ENCODE assay signal across 16 cellular contexts in genomic region chr14:60757617-60758016, GRCh38. TPM values are rescaled to one million over a fixed set of nuclear protein-coding genes. Genes with fewer than 3 reads are reported as not detected.
DNase-seq lines count a peak whose midpoint lies in the region; ATAC-seq, FAIRE-seq and TF ChIP-seq lines count a peak whose summit lies in the region.
"Had no signal": no experiment of that assay in that cellular context is flagged by ENCODE, and none has a peak within 500 bp of the region (broad histone marks: within the 10 kb centered on the region; RNA-seq: fewer than 3 reads in every experiment).

No MANE protein-coding gene starts in this region.

- peaks cover 0 to 4% (median 0%) of the 10 kb centered on the region in 11 experiments; a peak in 1 of 22 replicates for H3K36me3 ChIP-seq in BLaER1 treated with 17β-estradiol and CSF1 and Interleukin-3, amounts not matched to agents 10 nM and 100 nM
- no peaks in the 10 kb centered on the region for H3K36me3 ChIP-seq in prostate gland
- H3K36me3 ChIP-seq: pancreas, suprapubic skin had no signal

- no peaks in the 10 kb centered on the region for H3K27me3 Mint-ChIP-seq in WTC11 (ENCODE audit: low read depth)
- peaks cover 5 to 10% (median 9%) of the 10 kb centered on the region in 3 donors for H3K27me3 Mint-ChIP-seq in immature natural killer cell (ENCODE audit: low read depth in 3 of 3)
- peaks cover 13% of the 10 kb centered on the region for H3K27me3 Mint-ChIP-seq in activated CD4-positive, alpha-beta T cell treated with anti-CD3 and anti-CD28 coated beads, Interleukin-2, amount 10 ng/mL, durations not matched to agents 7 days and 5 days

- peaks cover 52 to 100% (median 71%) of the 10 kb centered on the region in 11 experiments; a peak in 21 of 22 replicates for H4K20me1 ChIP-seq in BLaER1 treated with 17β-estradiol and CSF1 and Interleukin-3, amounts not matched to agents 10 nM and 100 nM

- DNase-seq in HT1080 (ENCODE audit: low read depth) (peak; percentile 19), WTC11 (ENCODE audit: low spot score) (no peak), immature natural killer cell (no peak), GM12892 (ENCODE audit: insufficient read length) (no peak), prostate gland (ENCODE audit: low spot score) (no peak)
- DNase-seq in activated CD4-positive, alpha-beta T cell treated with anti-CD3 and anti-CD28 coated beads, Interleukin-2, amount 10 ng/mL, durations not matched to agents 7 days and 5 days: no peak
- DNase-seq: activated naive CD8-positive, alpha-beta T cell treated with anti-CD3 and anti-CD28 coated beads, Interleukin-2, amount 50 U/mL, for 24 hours; erythroblast; left ventricle myocardium superior; NCI-H345; pancreas had no signal

- WGBS in prostate gland: 82% methylated on average over 1 of the region's 1 CpG

- H3K4me1 ChIP-seq in BLaER1 treated with 17β-estradiol and CSF1 and Interleukin-3, amounts not matched to agents 10 nM and 100 nM: peaks cover 38 to 54% (median 50%) of the 10 kb centered on the region in 10 experiments
- no peaks in the 10 kb centered on the region for H3K4me1 ChIP-seq in prostate gland (replicated peaks)

- H3K4me1 Mint-ChIP-seq in WTC11 (peaks cover 74% of the 10 kb centered on the region), immature natural killer cell (peaks cover 46 to 69% of the 10 kb centered on the region in 2 donors)
- H3K4me1 Mint-ChIP-seq in activated CD4-positive, alpha-beta T cell treated with anti-CD3 and anti-CD28 coated beads, Interleukin-2, amount 10 ng/mL, durations not matched to agents 7 days and 5 days: peaks cover 58% of the 10 kb centered on the region

- ATAC-seq in WTC11: no peak
- no peak for ATAC-seq in HG02870 (IDR thresholded peaks at IDR 0.05; ENCODE audit: unreplicated experiment)
- ATAC-seq: activated naive CD8-positive, alpha-beta T cell treated with anti-CD3 and anti-CD28 coated beads, Interleukin-2, amount 50 U/mL, for 24 hours; HepG2; left ventricle myocardium superior; pancreas had no signal

- peak overlapping the region; percentile 99 for H3K27ac Mint-ChIP-seq in WTC11
- peak overlapping the region in 4 of 6 donors; percentile 5 to 27 (median 9) for H3K27ac Mint-ChIP-seq in immature natural killer cell
- H3K27ac Mint-ChIP-seq in activated CD4-positive, alpha-beta T cell treated with anti-CD3 and anti-CD28 coated beads, Interleukin-2, amount 10 ng/mL, durations not matched to agents 7 days and 5 days: no peak overlapping the region
- H3K27ac Mint-ChIP-seq: activated naive CD8-positive, alpha-beta T cell treated with anti-CD3 and anti-CD28 coated beads, Interleukin-2, amount 50 U/mL, for 24 hours had no signal

- CTCF ChIA-PET in WTC11 (lab: Charles Lee): no interaction called here
- CTCF ChIA-PET in activated CD4-positive, alpha-beta T cell treated with anti-CD3 and anti-CD28 coated beads, Interleukin-2, amount 10 ng/mL, durations not matched to agents 7 days and 5 days (lab: Charles Lee): no interaction called here

- H3K4me2 ChIP-seq in BLaER1 treated with 17β-estradiol and CSF1 and Interleukin-3, amounts not matched to agents 10 nM and 100 nM: peak overlapping the region; percentile 65 to 83 (median 76)

- TF ChIP-seq POLR2A in GM12892 (IDR thresholded peaks at IDR 0.05; ENCODE audit: low read depth, low read length): no peak
- TF ChIP-seq POLR2A in prostate gland (IDR thresholded peaks at IDR 0.05): no peak

- no peak for FAIRE-seq in GM12892 (lab: Jason Lieb, UNC)
- FAIRE-seq: D721Med, HepG2, pancreas had no signal

- H3K9me3 ChIP-seq in BLaER1 treated with 17β-estradiol and CSF1 and Interleukin-3, amounts not matched to agents 10 nM and 100 nM (replicated peaks in 1 of 11): no peaks in the 10 kb centered on the region
- no peaks in the 10 kb centered on the region for H3K9me3 ChIP-seq in prostate gland
- H3K9me3 ChIP-seq: pancreas, suprapubic skin had no signal

- no peak overlapping the region for H3K4me3 Mint-ChIP-seq in WTC11
- H3K4me3 Mint-ChIP-seq in immature natural killer cell: peak overlapping the region in 1 of 5 donors; percentile 70
- no peak overlapping the region for H3K4me3 Mint-ChIP-seq in activated CD4-positive, alpha-beta T cell treated with anti-CD3 and anti-CD28 coated beads, Interleukin-2, amount 10 ng/mL, durations not matched to agents 7 days and 5 days
- H3K4me3 Mint-ChIP-seq: activated naive CD8-positive, alpha-beta T cell treated with anti-CD3 and anti-CD28 coated beads, Interleukin-2, amount 50 U/mL, for 24 hours had no signal

- H3K36me3 Mint-ChIP-seq in WTC11: no peaks in the 10 kb centered on the region
- H3K36me3 Mint-ChIP-seq in immature natural killer cell: peaks cover 0 to 6% (median 0%) of the 10 kb centered on the region in 3 donors
- H3K36me3 Mint-ChIP-seq in activated CD4-positive, alpha-beta T cell treated with anti-CD3 and anti-CD28 coated beads, Interleukin-2, amount 10 ng/mL, durations not matched to agents 7 days and 5 days (ENCODE audit: low read depth): peaks cover 16% of the 10 kb centered on the region

- H3K9me3 Mint-ChIP-seq in WTC11: no peaks in the 10 kb centered on the region
- H3K9me3 Mint-ChIP-seq in immature natural killer cell: no peaks in the 10 kb centered on the region
- peaks cover 2% of the 10 kb centered on the region for H3K9me3 Mint-ChIP-seq in activated CD4-positive, alpha-beta T cell treated with anti-CD3 and anti-CD28 coated beads, Interleukin-2, amount 10 ng/mL, durations not matched to agents 7 days and 5 days
- H3K9me3 Mint-ChIP-seq: activated naive CD8-positive, alpha-beta T cell treated with anti-CD3 and anti-CD28 coated beads, Interleukin-2, amount 50 U/mL, for 24 hours had no signal

- POLR2A ChIA-PET in WTC11 (lab: Charles Lee): no interaction called here
- POLR2A ChIA-PET in activated CD4-positive, alpha-beta T cell treated with anti-CD3 and anti-CD28 coated beads, Interleukin-2, amount 10 ng/mL, durations not matched to agents 7 days and 5 days (lab: Charles Lee): no interaction called here

- 0 out of 22 replicates have a peak overlapping the region, but pooled peaks of 1 of the 11 experiments have one; percentile 24 for H3K27ac ChIP-seq in BLaER1 treated with 17β-estradiol and CSF1 and Interleukin-3, amounts not matched to agents 10 nM and 100 nM
- no peak overlapping the region for H3K27ac ChIP-seq in prostate gland
- H3K27ac ChIP-seq: pancreas, suprapubic skin had no signal

- intact Hi-C loops in prostate gland (cut with DNase I): no loop called here

- no peak overlapping the region for H3K9ac ChIP-seq in BLaER1 treated with 17β-estradiol and CSF1 and Interleukin-3, amounts not matched to agents 10 nM and 100 nM

- no peak for TF ChIP-seq CTCF in WTC11 (IDR thresholded peaks at IDR 0.05)
- no peak for TF ChIP-seq CTCF in prostate gland (IDR thresholded peaks at IDR 0.05)

- no peak overlapping the region for H3K4me3 ChIP-seq in BLaER1 treated with 17β-estradiol and CSF1 and Interleukin-3, amounts not matched to agents 10 nM and 100 nM
- no peak overlapping the region for H3K4me3 ChIP-seq in prostate gland
- H3K4me3 ChIP-seq: pancreas, suprapubic skin had no signal

- peaks cover 0 to 90% (median 10%) of the 10 kb centered on the region in 11 experiments; a peak in 14 of 22 replicates for H3K27me3 ChIP-seq in BLaER1 treated with 17β-estradiol and CSF1 and Interleukin-3, amounts not matched to agents 10 nM and 100 nM
- no peaks in the 10 kb centered on the region for H3K27me3 ChIP-seq in prostate gland (replicated peaks; ENCODE audit: insufficient read depth)
- H3K27me3 ChIP-seq: pancreas, suprapubic skin had no signal

TF ChIP-seq in WTC11, 78 proteins besides CTCF, POLR2A, EP300 and RAD21 (continues in another document):
- TF ChIP-seq HMGA2 (CRISPR knock-in tag; IDR thresholded peaks at IDR 0.05) (no peak), TEAD1 (CRISPR knock-in tag; IDR thresholded peaks at IDR 0.05) (no peak), MYBL2 (CRISPR knock-in tag; IDR thresholded peaks at IDR 0.05) (no peak), ZNF232 (CRISPR knock-in tag; IDR thresholded peaks at IDR 0.05) (no peak), SP1 (CRISPR knock-in tag; conservative IDR thresholded peaks at IDR 0.05) (no peak), ZNF396 (CRISPR knock-in tag; IDR thresholded peaks at IDR 0.05; ENCODE audit: borderline replicate concordance) (no peak), CREM (CRISPR knock-in tag; IDR thresholded peaks at IDR 0.05) (no peak)
- TF ChIP-seq, protein P1, sequence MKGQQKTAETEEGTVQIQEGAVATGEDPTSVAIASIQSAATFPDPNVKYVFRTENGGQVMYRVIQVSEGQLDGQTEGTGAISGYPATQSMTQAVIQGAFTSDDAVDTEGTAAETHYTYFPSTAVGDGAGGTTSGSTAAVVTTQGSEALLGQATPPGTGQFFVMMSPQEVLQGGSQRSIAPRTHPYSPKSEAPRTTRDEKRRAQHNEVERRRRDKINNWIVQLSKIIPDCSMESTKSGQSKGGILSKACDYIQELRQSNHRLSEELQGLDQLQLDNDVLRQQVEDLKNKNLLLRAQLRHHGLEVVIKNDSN (CRISPR knock-in tag; IDR thresholded peaks at IDR 0.05): no peak

RNA-seq across cellular contexts. Expression of gene MNAT1, which starts 23.1 kb away (rescaled TPM):
- total RNA-seq in HT1080 (2014; rRNA removed; shearing (Covaris generic)): 66.9 and 75.2 TPM in 2 replicates
- 54.4 and 65.0 TPM in 2 replicates for polyA plus RNA-seq in HT1080 (2015; cell fraction: cytosol; rRNA removed)
- polyA plus RNA-seq in HT1080 (2015; cell fraction: nucleus; rRNA removed): 41.0 and 43.5 TPM in 2 replicates
- total RNA-seq in WTC11 (2021) (55.2 to 59.0 TPM (median 56.0 TPM) in 3 replicates), prostate gland (10 to 100 TPM; 16.1 to 62.9 TPM)
- polyA plus RNA-seq in immature natural killer cell: 10 to 100 TPM; 18.7 to 30.8 (median 27.7) TPM
- polyA plus RNA-seq in GM12892 (2012; ENCODE audit: missing spikeins): 57.2 TPM
- total RNA-seq in activated CD4-positive, alpha-beta T cell treated with anti-CD3 and anti-CD28 coated beads, Interleukin-2, amount 10 ng/mL, durations not matched to agents 7 days and 5 days: 10 to 100 TPM; 27.8 to 39.8 TPM

RNA-seq across cellular contexts. Expression of gene SIX4, which starts 33.5 kb away (rescaled TPM):
- 20.7 and 31.6 TPM in 2 replicates for total RNA-seq in HT1080 (2014; rRNA removed; shearing (Covaris generic))
- polyA plus RNA-seq in HT1080 (2015; cell fraction: cytosol; rRNA removed): 13.2 and 15.2 TPM in 2 replicates
- polyA plus RNA-seq in HT1080 (2015; cell fraction: nucleus; rRNA removed): 18.4 and 24.3 TPM in 2 replicates
- 40.0 to 41.8 TPM (median 41.6 TPM) in 3 replicates for total RNA-seq in WTC11 (2021)
- not detected for polyA plus RNA-seq in immature natural killer cell
- polyA plus RNA-seq in GM12892 (2012; ENCODE audit: missing spikeins): not detected
- 10 to 100 TPM; 17.6 to 21.3 TPM for total RNA-seq in prostate gland
- total RNA-seq in activated CD4-positive, alpha-beta T cell treated with anti-CD3 and anti-CD28 coated beads, Interleukin-2, amount 10 ng/mL, durations not matched to agents 7 days and 5 days: under 1 TPM; 0.02 to 0.08 TPM

Comparison
In these comparisons a context has a peak if more than half of its experiments do, and no peak if none do; other contexts are left out.
1. RNA of gene SIX4, which starts 33.5 kb away (total RNA-seq): 40.0 to 41.8 TPM in WTC11, 20.7 to 31.6 TPM in HT1080 and 17.6 to 21.3 TPM in prostate gland; 0.02 to 0.08 TPM in activated CD4-positive, alpha-beta T cell treated with anti-CD3 and anti-CD28 coated beads, Interleukin-2, amount 10 ng/mL, durations not matched to agents 7 days and 5 days; every median in the first group is over 10 times any median in the second.